24 cellular contexts compared by ENCODE assay signal in the genomic region with DNA sequence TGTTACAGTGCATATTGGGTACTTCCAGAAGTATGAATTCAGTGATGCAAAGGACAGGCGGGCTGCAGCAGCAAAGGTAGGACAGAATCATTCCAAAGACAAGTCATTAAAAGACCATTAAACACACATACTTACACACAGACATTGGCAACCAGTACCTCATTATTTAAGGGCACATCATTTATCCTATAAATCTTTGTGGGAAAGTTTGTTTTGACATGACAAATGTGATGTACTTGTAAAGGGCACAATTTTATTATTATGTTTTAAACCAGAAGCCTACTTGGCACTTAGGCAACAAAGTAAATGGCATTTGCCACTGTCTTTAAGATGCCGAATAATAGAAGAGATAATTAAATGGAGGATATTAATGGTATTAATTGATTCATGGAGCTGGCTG. TPM values are rescaled to one million over a fixed set of nuclear protein-coding genes. Genes with fewer than 3 reads are reported as not detected.
DNase-seq lines count a peak whose midpoint lies in the region; ATAC-seq, FAIRE-seq and TF ChIP-seq lines count a peak whose summit lies in the region.
"Had no signal": no experiment of that assay in that cellular context is flagged by ENCODE, and none has a peak within 500 bp of the region (broad histone marks: within the 10 kb centered on the region; RNA-seq: fewer than 3 reads in every experiment).

No MANE protein-coding gene starts in this region.

- peaks cover 100% of the 10 kb centered on the region for H3K79me2 ChIP-seq in astrocyte (ENCODE audit: insufficient read depth, low read length)

- H4K20me1 ChIP-seq in astrocyte (ENCODE audit: insufficient read depth, low read length): peaks cover 79% of the 10 kb centered on the region

- no peak overlapping the region for H3K4me2 ChIP-seq in astrocyte (ENCODE audit: low read length)
- H3K4me2 ChIP-seq: BLaER1, SK-N-SH had no signal

- H3K4me1 Mint-ChIP-seq in CD4-positive, alpha-beta T cell (ENCODE audit: low read depth): peaks cover 90% of the 10 kb centered on the region
- peaks cover 37% of the 10 kb centered on the region for H3K4me1 Mint-ChIP-seq in astrocyte (ENCODE audit: low read depth, unreplicated experiment)
- peaks cover 39 to 59% of the 10 kb centered on the region in 2 donors for H3K4me1 Mint-ChIP-seq in natural killer cell treated with Interleukin-12 subunit alpha and Interleukin-12 subunit beta and Interleukin-15 and Interleukin-18, amount 100 ng/mL, for 72 hours (ENCODE audit: low read depth in 2 of 2)

- no peak overlapping the region for H3K27ac Mint-ChIP-seq in CD4-positive, alpha-beta T cell
- H3K27ac Mint-ChIP-seq in astrocyte (ENCODE audit: unreplicated experiment): peak overlapping the region; percentile 5
- H3K27ac Mint-ChIP-seq in natural killer cell treated with Interleukin-12 subunit alpha and Interleukin-12 subunit beta and Interleukin-15 and Interleukin-18, amount 100 ng/mL, for 72 hours: peak overlapping the region; percentile 1 to 34
- H3K27ac Mint-ChIP-seq: H9, HFFc6 had no signal

- no peak overlapping the region for H3K27ac ChIP-seq in CD4-positive, alpha-beta T cell (ENCODE audit: low read depth, low read length)
- H3K27ac ChIP-seq in HEK293 (ENCODE audit: extremely low read depth, low read depth, low read length): no peak overlapping the region
- no peak overlapping the region for H3K27ac ChIP-seq in astrocyte (ENCODE audit: low read depth, low read length)
- no peak overlapping the region for H3K27ac ChIP-seq in Peyer's patch
- H3K27ac ChIP-seq: BLaER1, GM23248, HL-60 had no signal

- POLR2A ChIA-PET in CD4-positive, alpha-beta T cell (lab: Charles Lee): no interaction called here
- POLR2A ChIA-PET in HEK293 (lab: Yijun Ruan, JAX): interaction anchor here (0.6 kb wide), 1 partner anchor 111 kb away, joined by 3 read pairs; no protein-coding TSS in a partner anchor

- TF ChIP-seq CTCF in CD4-positive, alpha-beta T cell (IDR thresholded peaks at IDR 0.05): no peak
- TF ChIP-seq CTCF in HEK293 (tag by site-specific recombination; IDR thresholded peaks at IDR 0.05) (no peak), astrocyte (IDR thresholded peaks at IDR 0.05; ENCODE audit: insufficient read depth, low read depth, low read length) (no peak), Peyer's patch (IDR thresholded peaks at IDR 0.05) (no peak)

- H3K4me3 ChIP-seq in HEK293 (ENCODE audit: low read depth, low read length) (no peak overlapping the region), astrocyte (ENCODE audit: insufficient read depth, low read depth, low read length) (no peak overlapping the region), Peyer's patch (no peak overlapping the region)
- H3K4me3 ChIP-seq: BLaER1, GM23248 had no signal

- no peak overlapping the region for H3K9ac ChIP-seq in astrocyte (ENCODE audit: low read length)
- H3K9ac ChIP-seq: BLaER1, GM23248, SK-N-SH had no signal

- CTCF ChIA-PET in CD4-positive, alpha-beta T cell (lab: Charles Lee): interaction anchor here (1.0 kb wide), 1 partner anchor 8 kb away, joined by 3 read pairs; no protein-coding TSS in a partner anchor
- CTCF ChIA-PET in HEK293 (lab: Yijun Ruan, JAX): no interaction called here

- H3K36me3 ChIP-seq in HEK293 (ENCODE audit: control insufficient read depth in 2 of 2, insufficient read depth in 1 of 2, low read length in 2 of 2) (peaks cover 9 to 12% of the 10 kb centered on the region in 2 experiments), astrocyte (ENCODE audit: insufficient read depth, low read length) (peaks cover 7% of the 10 kb centered on the region), Peyer's patch (no peaks in the 10 kb centered on the region)

- no peak for FAIRE-seq in astrocyte (lab: Jason Lieb, UNC)
- FAIRE-seq: D721Med, GM18507 had no signal

- no peak for DNase-seq in CD4-positive, alpha-beta T cell
- no peak for DNase-seq in astrocyte (ENCODE audit: low read depth)
- DNase-seq in natural killer cell treated with Interleukin-12 subunit alpha and Interleukin-12 subunit beta and Interleukin-15 and Interleukin-18, amount 100 ng/mL, for 72 hours (ENCODE audit: low spot score): no peak
- no peak for DNase-seq in NCI-H524 (lab: John Stamatoyannopoulos, UW)
- DNase-seq in Peyer's patch: no peak
- DNase-seq: CD4-positive, CD25-positive, alpha-beta regulatory T cell; GM23248; H9; HFFc6; NCI-H1092; NCI-H1417 treated with DMSO at 0.1 percent for 48 hours; NCI-H187; NCI-H2081 treated with DMSO at 0.1 percent for 48 hours; NCI-H2171; NCI-H226; NCI-H510A; NCI-H774; SK-N-SH had no signal

- peaks cover 44% of the 10 kb centered on the region for H3K36me3 Mint-ChIP-seq in CD4-positive, alpha-beta T cell (ENCODE audit: low read depth)
- H3K36me3 Mint-ChIP-seq in astrocyte (ENCODE audit: low read depth, unreplicated experiment): peaks cover 6% of the 10 kb centered on the region
- H3K36me3 Mint-ChIP-seq in natural killer cell treated with Interleukin-12 subunit alpha and Interleukin-12 subunit beta and Interleukin-15 and Interleukin-18, amount 100 ng/mL, for 72 hours: no peaks in the 10 kb centered on the region

- ATAC-seq in CD4-positive, alpha-beta T cell (ENCODE audit: poor library complexity): no peak
- ATAC-seq in natural killer cell treated with Interleukin-12 subunit alpha and Interleukin-12 subunit beta and Interleukin-15 and Interleukin-18, amount 100 ng/mL, for 72 hours: no peak
- ATAC-seq in HG03039 (IDR thresholded peaks at IDR 0.05; ENCODE audit: unreplicated experiment): no peak

- H3K9me3 ChIP-seq in CD4-positive, alpha-beta T cell (ENCODE audit: control insufficient read depth, low read length): no peaks in the 10 kb centered on the region
- H3K9me3 ChIP-seq in HEK293 (ENCODE audit: control insufficient read depth, insufficient read depth, low read depth, low read length) (no peaks in the 10 kb centered on the region), astrocyte (ENCODE audit: insufficient read depth, low read depth, low read length) (no peaks in the 10 kb centered on the region), Peyer's patch (no peaks in the 10 kb centered on the region)
- H3K9me3 ChIP-seq: BLaER1, SK-N-SH had no signal

- intact Hi-C loops in CD4-positive, alpha-beta T cell (cut with DNase I, micrococcal nuclease): no loop called here

- H2AFZ ChIP-seq in astrocyte (ENCODE audit: low read depth, low read length): no peak overlapping the region
- H2AFZ ChIP-seq: GM23248 had no signal

- H3K4me3 Mint-ChIP-seq in CD4-positive, alpha-beta T cell: peak overlapping the region; percentile 4
- H3K4me3 Mint-ChIP-seq in astrocyte (ENCODE audit: unreplicated experiment): peak overlapping the region; percentile 42
- no peak overlapping the region for H3K4me3 Mint-ChIP-seq in natural killer cell treated with Interleukin-12 subunit alpha and Interleukin-12 subunit beta and Interleukin-15 and Interleukin-18, amount 100 ng/mL, for 72 hours
- H3K4me3 Mint-ChIP-seq: H9, HFFc6 had no signal

- TF ChIP-seq POLR2A in Peyer's patch (IDR thresholded peaks at IDR 0.05): no peak

- no peaks in the 10 kb centered on the region for H3K9me3 Mint-ChIP-seq in CD4-positive, alpha-beta T cell
- no peaks in the 10 kb centered on the region for H3K9me3 Mint-ChIP-seq in astrocyte (ENCODE audit: unreplicated experiment)
- H3K9me3 Mint-ChIP-seq in natural killer cell treated with Interleukin-12 subunit alpha and Interleukin-12 subunit beta and Interleukin-15 and Interleukin-18, amount 100 ng/mL, for 72 hours: no peaks in the 10 kb centered on the region
- H3K9me3 Mint-ChIP-seq: CD4-positive, CD25-positive, alpha-beta regulatory T cell; H9; HFFc6 had no signal

- no peaks in the 10 kb centered on the region for H3K27me3 Mint-ChIP-seq in CD4-positive, alpha-beta T cell
- no peaks in the 10 kb centered on the region for H3K27me3 Mint-ChIP-seq in astrocyte (ENCODE audit: low read depth, unreplicated experiment)
- H3K27me3 Mint-ChIP-seq in natural killer cell treated with Interleukin-12 subunit alpha and Interleukin-12 subunit beta and Interleukin-15 and Interleukin-18, amount 100 ng/mL, for 72 hours: no peaks in the 10 kb centered on the region
- H3K27me3 Mint-ChIP-seq: CD4-positive, CD25-positive, alpha-beta regulatory T cell had no signal

- H3K4me1 ChIP-seq in HEK293 (ENCODE audit: control insufficient read depth, insufficient read depth, low read length): peaks cover 33% of the 10 kb centered on the region
- H3K4me1 ChIP-seq in astrocyte (ENCODE audit: insufficient read depth, low read length): peaks cover 4% of the 10 kb centered on the region
- H3K4me1 ChIP-seq in Peyer's patch: peaks cover 0 to 21% (median 0%) of the 10 kb centered on the region in 4 donors

- no peaks in the 10 kb centered on the region for H3K27me3 ChIP-seq in CD4-positive, alpha-beta T cell (ENCODE audit: control insufficient read depth, insufficient read depth, low read length)
- H3K27me3 ChIP-seq in astrocyte (ENCODE audit: insufficient read depth, low read length): no peaks in the 10 kb centered on the region
- no peaks in the 10 kb centered on the region for H3K27me3 ChIP-seq in Peyer's patch
- H3K27me3 ChIP-seq: BLaER1 had no signal

TF ChIP-seq in HEK293, 187 proteins besides CTCF, POLR2A, EP300 and RAD21 (continues in another document):
- TF ChIP-seq, protein P1, sequence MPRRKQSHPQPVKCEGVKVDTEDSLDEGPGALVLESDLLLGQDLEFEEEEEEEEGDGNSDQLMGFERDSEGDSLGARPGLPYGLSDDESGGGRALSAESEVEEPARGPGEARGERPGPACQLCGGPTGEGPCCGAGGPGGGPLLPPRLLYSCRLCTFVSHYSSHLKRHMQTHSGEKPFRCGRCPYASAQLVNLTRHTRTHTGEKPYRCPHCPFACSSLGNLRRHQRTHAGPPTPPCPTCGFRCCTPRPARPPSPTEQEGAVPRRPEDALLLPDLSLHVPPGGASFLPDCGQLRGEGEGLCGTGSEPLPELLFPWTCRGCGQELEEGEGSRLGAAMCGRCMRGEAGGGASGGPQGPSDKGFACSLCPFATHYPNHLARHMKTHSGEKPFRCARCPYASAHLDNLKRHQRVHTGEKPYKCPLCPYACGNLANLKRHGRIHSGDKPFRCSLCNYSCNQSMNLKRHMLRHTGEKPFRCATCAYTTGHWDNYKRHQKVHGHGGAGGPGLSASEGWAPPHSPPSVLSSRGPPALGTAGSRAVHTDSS (tag by site-specific recombination; IDR thresholded peaks at IDR 0.05): no peak
- no peak for TF ChIP-seq ZNF37A (tag by site-specific recombination; IDR thresholded peaks at IDR 0.05)

RNA-seq across cellular contexts. Expression of gene ARIH1, which starts 22.7 kb away (rescaled TPM):
- 100 to 1,000 TPM; 281 to 283 TPM for total RNA-seq in CD4-positive, alpha-beta T cell
- total RNA-seq in astrocyte (199 and 212 TPM in 2 replicates), Peyer's patch (10 to 100 TPM; 42.3 to 81.7 (median 52.3) TPM)
- total RNA-seq in natural killer cell treated with Interleukin-12 subunit alpha and Interleukin-12 subunit beta and Interleukin-15 and Interleukin-18, amount 100 ng/mL, for 72 hours: 100 to 1,000 TPM; 155 to 175 TPM
